21 cellular contexts compared by ENCODE assay signal in the genomic region with DNA sequence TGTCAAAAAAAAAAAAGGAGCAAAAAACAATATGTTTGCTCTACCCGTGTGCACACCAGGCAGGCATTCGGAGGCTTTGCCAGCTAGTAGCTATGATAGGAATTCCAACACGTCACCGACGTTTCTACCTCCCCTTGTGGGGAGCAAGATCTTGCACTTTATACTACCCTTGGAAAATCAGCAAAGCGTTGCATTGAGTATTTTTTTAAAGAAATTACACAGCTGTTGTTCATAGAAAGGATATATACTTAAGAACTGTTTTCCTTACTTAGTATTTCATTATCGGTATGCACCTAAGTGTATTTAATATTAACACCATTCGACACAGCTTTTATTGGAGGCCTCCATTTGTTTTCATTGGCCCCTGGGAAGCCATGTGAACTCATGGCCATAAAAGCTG.
"Had no signal": no experiment of that assay in that cellular context is flagged by ENCODE, and none has a peak within 500 bp of the region (broad histone marks: within the 10 kb centered on the region; RNA-seq: fewer than 3 reads in every experiment).

No MANE protein-coding gene starts in this region.

- H3K9me3 ChIP-seq: lower lobe of right lung, neutrophil, thoracic aorta had no signal

- H3K27ac ChIP-seq: epithelial cell of prostate, hepatocyte, lower lobe of right lung, neutrophil, psoas muscle, sigmoid colon, skin epidermis, stomach, thoracic aorta, transverse colon had no signal

- H3K79me2 ChIP-seq: hepatocyte had no signal

- H3K4me1 ChIP-seq: lower lobe of right lung, sigmoid colon, stomach, transverse colon had no signal

- FAIRE-seq: colon had no signal

- ATAC-seq: effector memory CD8-positive, alpha-beta T cell; lower lobe of right lung; psoas muscle had no signal

- H3K4me3 ChIP-seq: hepatocyte, left ventricle myocardium inferior, lower lobe of right lung, psoas muscle, sigmoid colon, skin epidermis, stomach, thoracic aorta, transverse colon had no signal

- H3K36me3 ChIP-seq: left ventricle myocardium inferior, lower lobe of right lung, neutrophil, sigmoid colon, stomach, thoracic aorta, transverse colon had no signal

- H3K27me3 ChIP-seq: hepatocyte, neutrophil, sigmoid colon, transverse colon had no signal

- H2AFZ ChIP-seq: hepatocyte had no signal

- H3K4me2 ChIP-seq: hepatocyte had no signal

- DNase-seq: effector memory CD8-positive, alpha-beta T cell; foreskin melanocyte; head of caudate nucleus; left ventricle myocardium inferior; lower lobe of right lung; midbrain; naive B cell; nephron progenitor cell; psoas muscle; sigmoid colon; stimulated activated CD4-positive, alpha-beta T cell treated with anti-CD3 and anti-CD28 coated beads, Interleukin-12 subunit alpha, Interleukin-12 subunit beta, amount 100 ng/mL, for 4 hours; stimulated activated naive CD4-positive, alpha-beta T cell; stomach; substantia nigra; transverse colon had no signal
